Comparison of ENCODE assay signal across 22 cellular contexts in the genomic region with DNA sequence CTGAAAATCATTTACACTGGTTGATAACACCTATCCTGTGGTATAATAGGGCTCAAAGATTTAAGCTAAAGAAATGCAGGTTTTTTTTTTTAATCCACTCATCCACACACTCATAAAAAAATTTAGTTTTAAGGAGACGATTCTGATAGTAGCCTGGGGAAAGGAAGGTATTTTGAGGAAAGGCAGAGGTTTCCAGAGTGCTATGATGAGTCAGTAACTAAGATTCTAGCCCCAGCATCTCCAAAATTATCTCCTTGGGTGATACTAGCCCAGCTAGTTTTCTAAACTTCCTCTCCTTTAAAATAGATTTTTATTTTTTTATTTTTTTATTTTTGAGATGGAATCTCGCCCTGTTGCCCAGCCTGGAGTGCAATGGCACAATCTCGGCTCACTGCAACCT. TPM values are rescaled to one million over a fixed set of nuclear protein-coding genes. Genes with fewer than 3 reads are reported as not detected.
DNase-seq lines count a peak whose midpoint lies in the region; ATAC-seq and TF ChIP-seq lines count a peak whose summit lies in the region.
"Had no signal": no experiment of that assay in that cellular context is flagged by ENCODE, and none has a peak within 500 bp of the region (broad histone marks: within the 10 kb centered on the region; RNA-seq: fewer than 3 reads in every experiment).

No MANE protein-coding gene starts in this region.

- H3K9ac ChIP-seq in mesenchymal stem cell (ENCODE audit: low read length) = peak overlapping the region; percentile 41
- H3K9ac ChIP-seq: BLaER1 treated with 17β-estradiol and CSF1 and Interleukin-3, amounts not matched to agents 10 nM and 100 nM had no signal

- no peaks in the 10 kb centered on the region for H3K9me3 ChIP-seq in mesenchymal stem cell (ENCODE audit: control insufficient read depth, low read length)
- H3K9me3 ChIP-seq in psoas muscle = no peaks in the 10 kb centered on the region
- H3K9me3 ChIP-seq: BLaER1 treated with 17β-estradiol and CSF1 and Interleukin-3, amounts not matched to agents 10 nM and 100 nM had no signal

- H3K4ac ChIP-seq in mesenchymal stem cell (ENCODE audit: low read depth in 1 of 2, low read length in 2 of 2) = no peak overlapping the region

- H2BK120ac ChIP-seq in mesenchymal stem cell (ENCODE audit: low read depth, low read length) = no peak overlapping the region

- no peak overlapping the region for H2BK12ac ChIP-seq in mesenchymal stem cell (ENCODE audit: low read length in 2 of 2)

- H3K27me3 ChIP-seq in mesenchymal stem cell (ENCODE audit: control insufficient read depth in 1 of 2, insufficient read depth in 1 of 2, low read length in 2 of 2) = no peaks in the 10 kb centered on the region
- no peaks in the 10 kb centered on the region for H3K27me3 ChIP-seq in psoas muscle (ENCODE audit: insufficient read depth in 3 of 3, low read length in 2 of 3)
- H3K27me3 ChIP-seq: BLaER1 treated with 17β-estradiol and CSF1 and Interleukin-3, amounts not matched to agents 10 nM and 100 nM had no signal

- H3K79me1 ChIP-seq in mesenchymal stem cell (replicated peaks; ENCODE audit: low read length, poor library complexity, severe bottlenecking) = peaks cover 14% of the 10 kb centered on the region

- no peak overlapping the region for H2AK5ac ChIP-seq in mesenchymal stem cell (ENCODE audit: low read length, severe bottlenecking)

- H3K4me1 ChIP-seq in mesenchymal stem cell (ENCODE audit: control insufficient read depth, insufficient read depth, low read depth, low read length) = no peaks in the 10 kb centered on the region
- H3K4me1 ChIP-seq in psoas muscle = peaks cover 5% of the 10 kb centered on the region
- H3K4me1 ChIP-seq: BLaER1 treated with 17β-estradiol and CSF1 and Interleukin-3, amounts not matched to agents 10 nM and 100 nM had no signal

- H3K4me2 ChIP-seq in mesenchymal stem cell (ENCODE audit: low read length, poor library complexity, severe bottlenecking) = no peak overlapping the region
- H3K4me2 ChIP-seq: BLaER1 treated with 17β-estradiol and CSF1 and Interleukin-3, amounts not matched to agents 10 nM and 100 nM had no signal

- H4K8ac ChIP-seq in mesenchymal stem cell (ENCODE audit: low read length) = no peak overlapping the region

- peak; percentile 62 for DNase-seq in EH (ENCODE audit: low read depth)
- peak; percentile 43 for DNase-seq in M059J (ENCODE audit: low read depth)
- DNase-seq in mesenchymal stem cell = no peak
- no peak for DNase-seq in psoas muscle
- DNase-seq in GM13976 (ENCODE audit: low spot score) = no peak
- DNase-seq in CD1c-positive myeloid dendritic cell (ENCODE audit: extremely low spot score) = no peak
- DNase-seq: 8988T; ACHN; AML-193; CD4-positive, alpha-beta memory T cell; CD4-positive, CD25-positive, alpha-beta regulatory T cell; CD8-positive, alpha-beta memory T cell; COR-L47; DMS 273 treated with DMSO at 0.1 percent for 48 hours; DMS153; DMS53; DMS79; DND-41; GF-D8 had no signal

- intact Hi-C loops in psoas muscle (cut with DNase I) = no loop called here

- H3K14ac ChIP-seq in mesenchymal stem cell (ENCODE audit: low read length in 2 of 2) = no peak overlapping the region

- no peak for ATAC-seq in psoas muscle

- in situ Hi-C loops in GM13976 (cut with MboI; ENCODE audit: low sequenced_read_pairs, unreplicated experiment) = no loop called here

- H3K27ac ChIP-seq in mesenchymal stem cell (ENCODE audit: low read length, poor library complexity, severe bottlenecking) (no peak overlapping the region), psoas muscle (no peak overlapping the region)
- H3K27ac ChIP-seq: BLaER1 treated with 17β-estradiol and CSF1 and Interleukin-3, amounts not matched to agents 10 nM and 100 nM; C4-2B had no signal

- WGBS in mesenchymal stem cell = 95% methylated on average over 2 of the region's 3 CpGs
- WGBS in psoas muscle, 3 donors = 88 to 95% (median 94%) methylated on average over 3 of the region's 3 CpGs

- H2AFZ ChIP-seq in mesenchymal stem cell (ENCODE audit: low read depth, low read length) = no peak overlapping the region

- H3K18ac ChIP-seq in mesenchymal stem cell (ENCODE audit: low read depth in 1 of 2, low read length in 2 of 2) = no peak overlapping the region

- no peak overlapping the region for H3K23ac ChIP-seq in mesenchymal stem cell (ENCODE audit: low read length in 2 of 2)

- H3K4me3 ChIP-seq in mesenchymal stem cell (ENCODE audit: insufficient read depth in 1 of 2, low read depth in 1 of 2, low read length in 2 of 2) (no peak overlapping the region), psoas muscle (no peak overlapping the region)
- H3K4me3 ChIP-seq: BLaER1 treated with 17β-estradiol and CSF1 and Interleukin-3, amounts not matched to agents 10 nM and 100 nM had no signal

- no peak overlapping the region for H2BK15ac ChIP-seq in mesenchymal stem cell (ENCODE audit: low read depth, poor library complexity, severe bottlenecking)

- H3K36me3 ChIP-seq in mesenchymal stem cell (ENCODE audit: control insufficient read depth in 1 of 2, insufficient read depth in 2 of 2, low read depth in 1 of 2, low read length in 2 of 2) (peaks cover 0 to 18% of the 10 kb centered on the region in 2 experiments), psoas muscle (ENCODE audit: insufficient read depth in 1 of 2, low read depth in 1 of 2) (no peaks in the 10 kb centered on the region)
- H3K36me3 ChIP-seq: BLaER1 treated with 17β-estradiol and CSF1 and Interleukin-3, amounts not matched to agents 10 nM and 100 nM had no signal

- TF ChIP-seq CTCF in psoas muscle (IDR thresholded peaks at IDR 0.05) = no peak
- no peak for TF ChIP-seq CTCF in GM13976 (IDR thresholded peaks at IDR 0.05; ENCODE audit: borderline replicate concordance, control extremely low read depth, extremely low read depth, insufficient read depth, missing control alignments)

- H4K91ac ChIP-seq in mesenchymal stem cell (ENCODE audit: low read length) = no peak overlapping the region

- H2BK5ac ChIP-seq in mesenchymal stem cell (ENCODE audit: low read depth, low read length, poor library complexity, severe bottlenecking) = no peak overlapping the region

RNA-seq across cellular contexts. Expression of a gene that starts 20.7 kb away (rescaled TPM):
- total RNA-seq in M059J (2014; rRNA removed; shearing (Covaris generic)) = 6.7 and 13.7 TPM in 2 replicates
- 18.6 TPM for polyA plus RNA-seq in mesenchymal stem cell (2013, experiment 1 of 2)
- polyA plus RNA-seq in mesenchymal stem cell (2013, experiment 2 of 2) = 18.9 TPM
- 10 to 100 TPM; 37.9 to 68.0 (median 52.1) TPM for total RNA-seq in psoas muscle
- 10 to 100 TPM; 13.3 to 45.8 (median 33.6) TPM for polyA plus RNA-seq in psoas muscle

RNA-seq across cellular contexts. Expression of a gene that starts 38.7 kb away (rescaled TPM):
- total RNA-seq in M059J (2014; rRNA removed; shearing (Covaris generic)) = 0.07 and 0.30 TPM in 2 replicates
- 27.4 TPM for polyA plus RNA-seq in mesenchymal stem cell (2013, experiment 1 of 2)
- polyA plus RNA-seq in mesenchymal stem cell (2013, experiment 2 of 2) = 25.9 TPM
- total RNA-seq in psoas muscle = 100 to 1,000 TPM; 140 to 200 (median 170) TPM
- 100 to 1,000 TPM in 2 of 3 donors, 10 to 100 TPM in 1; 70.2 to 301 (median 195) TPM for polyA plus RNA-seq in psoas muscle
- total RNA-seq: B cell had no signal

Comparison
In these comparisons a context has a peak if more than half of its experiments do, and no peak if none do; other contexts are left out.
1. DNase-seq: peak in EH (single experiment) and M059J (single experiment); none in mesenchymal stem cell (single experiment), psoas muscle (0 of 2), GM13976 (single experiment) and CD1c-positive myeloid dendritic cell (single experiment).
2. RNA of a gene that starts 38.7 kb away (total RNA-seq): 140 to 200 TPM in psoas muscle; 0.07 to 0.30 TPM in M059J; every median in the first group is over 100 times any median in the second.